Comparison of ENCODE assay signal across 16 cellular contexts in the genomic region with DNA sequence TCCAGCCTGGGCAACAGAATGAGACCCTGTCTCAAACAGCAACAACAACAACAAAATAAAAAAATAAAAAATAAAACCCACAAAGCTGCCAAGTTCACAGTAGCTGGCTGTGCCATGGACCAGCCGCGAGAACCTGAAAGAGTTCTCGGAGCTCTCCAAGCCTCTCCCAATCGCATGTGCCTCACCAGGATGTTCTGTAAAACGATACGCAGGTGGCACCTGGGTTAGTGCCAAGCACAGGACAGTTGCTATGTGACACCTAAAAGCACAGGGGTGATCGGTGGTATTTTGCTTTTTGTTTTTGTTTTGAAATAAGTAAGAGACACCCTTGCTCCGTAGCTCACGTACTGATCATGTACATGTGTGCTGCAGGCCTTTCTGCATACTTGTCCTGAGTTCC.
"Had no signal": no experiment of that assay in that cellular context is flagged by ENCODE, and none has a peak within 500 bp of the region (broad histone marks: within the 10 kb centered on the region; RNA-seq: fewer than 3 reads in every experiment).

No MANE protein-coding gene starts in this region.

- H3K27ac ChIP-seq: heart left ventricle, parathyroid adenoma, spleen, testis, upper lobe of right lung, vagina had no signal

- H3K4me1 Mint-ChIP-seq: nephron; stimulated activated memory B cell treated with anti-CD40 and anti-IgM and Interleukin-4, amounts not matched to agents 10 μg/mL and 1 μg/mL and 100 μg/mL, for 72 hours had no signal

- DNase-seq: dorsolateral prefrontal cortex; effector CD8-positive, alpha-beta T cell; foreskin melanocyte; heart left ventricle; kidney glomerular epithelial cell; mesendoderm; naive B cell; spleen; stimulated activated CD4-positive, alpha-beta T cell treated with anti-CD3 and anti-CD28 coated beads, Interleukin-1b, Interleukin-23, amount 100 ng/mL, for 48 hours; testis; upper lobe of right lung had no signal

- H3K9me3 Mint-ChIP-seq: naive B cell; nephron; stimulated activated memory B cell treated with anti-CD40 and anti-IgM and Interleukin-4, amounts not matched to agents 10 μg/mL and 1 μg/mL and 100 μg/mL, for 72 hours; stimulated activated naive CD8-positive, alpha-beta T cell treated with anti-CD3 and anti-CD28 coated beads, Interleukin-15, Interleukin-2, amounts not matched to agents 100 ng/mL and 50 ng/mL, for 24 hours had no signal

- H3K27me3 Mint-ChIP-seq: naive B cell; stimulated activated memory B cell treated with anti-CD40 and anti-IgM and Interleukin-4, amounts not matched to agents 10 μg/mL and 1 μg/mL and 100 μg/mL, for 72 hours; stimulated activated naive CD8-positive, alpha-beta T cell treated with anti-CD3 and anti-CD28 coated beads, Interleukin-15, Interleukin-2, amounts not matched to agents 100 ng/mL and 50 ng/mL, for 24 hours had no signal

- H3K27ac Mint-ChIP-seq: nephron; stimulated activated memory B cell treated with anti-CD40 and anti-IgM and Interleukin-4, amounts not matched to agents 10 μg/mL and 1 μg/mL and 100 μg/mL, for 72 hours; stimulated activated naive CD8-positive, alpha-beta T cell treated with anti-CD3 and anti-CD28 coated beads, Interleukin-15, Interleukin-2, amounts not matched to agents 100 ng/mL and 50 ng/mL, for 24 hours had no signal

- H3K4me3 Mint-ChIP-seq: naive B cell; nephron; stimulated activated memory B cell treated with anti-CD40 and anti-IgM and Interleukin-4, amounts not matched to agents 10 μg/mL and 1 μg/mL and 100 μg/mL, for 72 hours; stimulated activated naive CD8-positive, alpha-beta T cell treated with anti-CD3 and anti-CD28 coated beads, Interleukin-15, Interleukin-2, amounts not matched to agents 100 ng/mL and 50 ng/mL, for 24 hours had no signal

- ATAC-seq: stimulated activated memory B cell treated with anti-CD40 and anti-IgM and Interleukin-4, amounts not matched to agents 10 μg/mL and 1 μg/mL and 100 μg/mL, for 72 hours; upper lobe of right lung had no signal
